8 cellular contexts compared by ENCODE assay signal in genomic region chr12:110689002-110689600, GRCh38. TPM values are rescaled to one million over a fixed set of nuclear protein-coding genes. Genes with fewer than 3 reads are reported as not detected.
A peak's percentile ranks its signal among the peaks of the same experiment; 100 is the strongest.
DNase-seq lines count a peak whose midpoint lies in the region; ATAC-seq and TF ChIP-seq lines count a peak whose summit lies in the region.

A gene with protein sequence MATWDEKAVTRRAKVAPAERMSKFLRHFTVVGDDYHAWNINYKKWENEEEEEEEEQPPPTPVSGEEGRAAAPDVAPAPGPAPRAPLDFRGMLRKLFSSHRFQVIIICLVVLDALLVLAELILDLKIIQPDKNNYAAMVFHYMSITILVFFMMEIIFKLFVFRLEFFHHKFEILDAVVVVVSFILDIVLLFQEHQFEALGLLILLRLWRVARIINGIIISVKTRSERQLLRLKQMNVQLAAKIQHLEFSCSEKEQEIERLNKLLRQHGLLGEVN (minus strand): TSS chr12:110689115. CDS start chr12:110683245, 5,870 bp downstream.

- H3K9me3 ChIP-seq in T-helper 17 cell (ENCODE audit: control insufficient read depth, low read length, poor library complexity, severe bottlenecking): no peaks in the 10 kb centered on the region

- H3K4me1 Mint-ChIP-seq in T-helper 17 cell: peaks cover 21% of the 10 kb centered on the region

- TF ChIP-seq CTCF in cardiac fibroblast (IDR thresholded peaks at IDR 0.05; ENCODE audit: low read depth, low read length): no peak

- peak within 1 kb of the TSS; percentile 95 for H3K4me3 Mint-ChIP-seq in T-helper 17 cell

- peaks cover 8% of the 10 kb centered on the region for H3K27me3 Mint-ChIP-seq in T-helper 17 cell

- H3K4me3 ChIP-seq in cardiac fibroblast (replicated peaks in 1 of 2; ENCODE audit: low read depth in 2 of 2, low read length in 2 of 2): peak within 1 kb of the TSS; percentile 52 to 56

- TF ChIP-seq POLR2A in GM10847 (IDR thresholded peaks at IDR 0.05; ENCODE audit: extremely low read depth, insufficient read length): peak; percentile 55

- peak within 1 kb of the TSS; percentile 87 for H3K27ac Mint-ChIP-seq in T-helper 17 cell

- peaks cover 7% of the 10 kb centered on the region for H3K36me3 Mint-ChIP-seq in T-helper 17 cell (ENCODE audit: low read depth)

- peak; percentile 37 for ATAC-seq in HG02885 (IDR thresholded peaks at IDR 0.05; ENCODE audit: poor library complexity, unreplicated experiment)
- peak; percentile 71 for ATAC-seq in T-helper 17 cell
- ATAC-seq in left lobe of liver: peak; percentile 82
- ATAC-seq in HG02623 (IDR thresholded peaks at IDR 0.05; ENCODE audit: unreplicated experiment): no peak

- DNase-seq in T-helper 17 cell (peak in 2 of 3 donors; percentile 29 to 38), cardiac fibroblast (ENCODE audit: low read depth in 2 of 2) (peak in 1 of 2 donors; percentile 32), left lobe of liver (ENCODE audit: low spot score) (peak; percentile 56), COLO829 (ENCODE audit: low spot score) (no peak)
- DNase-seq in stimulated activated CD4-positive, alpha-beta T cell treated with anti-CD3 and anti-CD28 coated beads, TNF-alpha, amount 100 ng/mL, for 4 hours (ENCODE audit: low read depth in 3 of 3): peak in 2 of 3 experiments; percentile 12 to 13

RNA-seq across cellular contexts. Expression of the gene that starts here (rescaled TPM):
- 1 to 10 TPM; 4.6 to 8.8 TPM for total RNA-seq in T-helper 17 cell
- 1.5 TPM for total RNA-seq in left lobe of liver
